8 cellular contexts compared by ENCODE assay signal in the genomic region with DNA sequence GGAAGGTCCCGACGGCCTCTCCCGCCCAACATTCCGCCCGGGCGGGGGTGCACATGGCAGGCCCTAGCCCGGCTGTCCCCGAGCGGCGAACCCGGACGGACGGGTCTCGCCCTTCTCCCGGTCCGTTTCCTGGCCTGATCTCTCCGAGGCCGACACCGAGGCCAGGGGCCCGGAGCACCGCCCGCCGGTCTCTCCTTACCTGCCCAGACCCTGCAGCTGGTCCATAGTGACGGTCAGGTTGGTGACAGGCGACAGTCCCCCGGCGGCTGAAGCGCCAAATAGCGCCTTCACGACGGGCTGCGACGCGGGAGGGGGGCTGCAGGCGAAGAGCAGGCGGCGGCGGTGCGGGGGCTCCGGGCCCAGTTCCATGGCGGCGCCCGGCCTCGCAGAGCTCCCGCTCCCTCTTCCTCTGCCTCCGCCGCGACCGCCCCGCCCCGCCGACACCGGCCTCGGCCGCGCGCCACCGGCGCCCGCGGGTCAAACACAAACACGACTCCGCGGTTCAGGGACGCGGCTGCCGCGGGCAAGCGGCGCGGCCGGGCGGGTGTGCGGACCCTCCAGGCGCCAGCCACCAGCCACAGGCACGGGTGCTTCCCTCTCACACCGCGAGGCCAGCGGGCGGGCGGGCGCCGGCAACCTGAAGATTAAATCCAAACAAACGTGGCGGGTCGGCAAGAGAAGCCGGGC. TPM values are rescaled to one million over a fixed set of nuclear protein-coding genes. Genes with fewer than 3 reads are reported as not detected.
DNase-seq lines count a peak whose midpoint lies in the region; ATAC-seq and TF ChIP-seq lines count a peak whose summit lies in the region.

No MANE protein-coding gene starts in this region.

- TF ChIP-seq CTCF in AG04450 (IDR thresholded peaks at IDR 0.05; ENCODE audit: low read depth, low read length) (no peak), SU-DHL-6 (IDR thresholded peaks at IDR 0.05; ENCODE audit: insufficient read depth, low read length, poor library complexity, severe bottlenecking) (no peak), mucosa of descending colon (IDR thresholded peaks at IDR 0.05) (no peak)

- H3K79me2 ChIP-seq in SU-DHL-6 (ENCODE audit: insufficient read depth, low read length): peaks cover 54% of the 10 kb centered on the region

- peak overlapping the region; percentile 95 to 96 for H3K4me3 Mint-ChIP-seq in effector memory CD8-positive, alpha-beta T cell

- H3K27me3 Mint-ChIP-seq in effector memory CD8-positive, alpha-beta T cell: peaks cover 9 to 12% of the 10 kb centered on the region in 2 donors

- POLR2A ChIA-PET in AG04450 (lab: Yijun Ruan, JAX): interaction anchor here (0.8 to 1.1 kb wide), 3 partner anchors 53 to 362 kb away, joined by 3 to 5 read pairs (median 5); a partner anchor contains a TSS

- H4K20me1 ChIP-seq in SU-DHL-6 (ENCODE audit: low read depth, low read length): no peaks in the 10 kb centered on the region

- H3K27ac ChIP-seq in AG04450 (ENCODE audit: low read depth, low read length): peak overlapping the region; percentile 21
- H3K27ac ChIP-seq in SU-DHL-6 (ENCODE audit: low read depth, low read length): peak overlapping the region; percentile 78
- H3K27ac ChIP-seq in thymus (ENCODE audit: low read depth): peak overlapping the region; percentile 21

- peak overlapping the region; percentile 52 for H2AFZ ChIP-seq in SU-DHL-6 (ENCODE audit: low read depth, low read length, severe bottlenecking)

- CTCF ChIA-PET in AG04450 (lab: Charles Lee): interaction anchor here (3.0 kb wide), 1 partner anchor 248 kb away, joined by 24 read pairs; no protein-coding TSS in a partner anchor

- ATAC-seq in GM18858 (IDR thresholded peaks at IDR 0.05; ENCODE audit: unreplicated experiment): peak; percentile 7
- peak; percentile 4 for ATAC-seq in HG03060 (IDR thresholded peaks at IDR 0.05; ENCODE audit: low read depth, unreplicated experiment)
- peak; percentile 6 for ATAC-seq in effector memory CD8-positive, alpha-beta T cell (replicated peaks)
- peak; percentile 64 for ATAC-seq in mucosa of descending colon

- H3K27me3 ChIP-seq in AG04450 (ENCODE audit: control insufficient read depth, insufficient read depth, low read length) (no peaks in the 10 kb centered on the region), SU-DHL-6 (ENCODE audit: low read length) (no peaks in the 10 kb centered on the region), thymus (ENCODE audit: control insufficient read depth, insufficient read depth) (no peaks in the 10 kb centered on the region)

- DNase-seq in AG04450 (ENCODE audit: low read depth, low spot score) (no peak), mucosa of descending colon (peak in 2 of 3 donors; percentile 61 to 81)
- peak in 2 of 3 experiments; percentile 5 to 8 for DNase-seq in effector memory CD8-positive, alpha-beta T cell
- no peak for DNase-seq in effector CD8-positive, alpha-beta T cell (lab: John Stamatoyannopoulos, UW)

- no peaks in the 10 kb centered on the region for H3K9me3 Mint-ChIP-seq in effector memory CD8-positive, alpha-beta T cell

- intact Hi-C loops in mucosa of descending colon (cut with DNase I, micrococcal nuclease): no loop called here

- H3K27ac Mint-ChIP-seq in effector memory CD8-positive, alpha-beta T cell: peak overlapping the region; percentile 74 to 77

- H3K4me1 Mint-ChIP-seq in effector memory CD8-positive, alpha-beta T cell (ENCODE audit: low read depth in 2 of 2): peaks cover 17% of the 10 kb centered on the region in 2 donors

- H3K4me2 ChIP-seq in SU-DHL-6 (ENCODE audit: low read depth, low read length, poor library complexity, severe bottlenecking): peak overlapping the region; percentile 85

- WGBS in thymus: under 1% methylated on average over 87 of the region's 87 CpGs

- H3F3A ChIP-seq in SU-DHL-6 (ENCODE audit: insufficient read depth): peaks cover 7% of the 10 kb centered on the region; the same call in 1 of the 2 replicates

- no peaks in the 10 kb centered on the region; the same call in 1 of the 2 replicates for H3K9me3 ChIP-seq in AG04450 (ENCODE audit: control insufficient read depth, insufficient read depth, low read length)
- H3K9me3 ChIP-seq in SU-DHL-6 (ENCODE audit: insufficient read depth, low read length): no peaks in the 10 kb centered on the region
- no peaks in the 10 kb centered on the region for H3K9me3 ChIP-seq in mucosa of descending colon
- H3K9me3 ChIP-seq in thymus (ENCODE audit: control insufficient read depth): no peaks in the 10 kb centered on the region

- H3K36me3 Mint-ChIP-seq in effector memory CD8-positive, alpha-beta T cell (ENCODE audit: insufficient read depth): peaks cover 4% of the 10 kb centered on the region

- H3K36me3 ChIP-seq in SU-DHL-6 (ENCODE audit: low read length) (peaks cover 27% of the 10 kb centered on the region), mucosa of descending colon (ENCODE audit: low read depth) (no peaks in the 10 kb centered on the region), thymus (ENCODE audit: control insufficient read depth, insufficient read depth) (peaks cover 7% of the 10 kb centered on the region)

- no peaks in the 10 kb centered on the region for H3K4me1 ChIP-seq in mucosa of descending colon (ENCODE audit: low read depth)
- peaks cover 15% of the 10 kb centered on the region for H3K4me1 ChIP-seq in thymus (ENCODE audit: control insufficient read depth, insufficient read depth, low read length)

- H3K4me3 ChIP-seq in AG04450 (ENCODE audit: low read depth, low read length) (peak overlapping the region; percentile 85), SU-DHL-6 (ENCODE audit: insufficient read depth, low read length, poor library complexity, severe bottlenecking) (peak overlapping the region; percentile 91), mucosa of descending colon (peak overlapping the region; percentile 42), thymus (ENCODE audit: low read length) (peak overlapping the region; percentile 69)

- peak overlapping the region; percentile 98 for H3K9ac ChIP-seq in SU-DHL-6 (ENCODE audit: low read length)

- no peaks in the 10 kb centered on the region for H3K9me2 ChIP-seq in SU-DHL-6 (replicated peaks; ENCODE audit: insufficient read depth, low read length)

RNA-seq across cellular contexts. Expression of a gene that starts 0.5 kb away (rescaled TPM):
- polyA plus RNA-seq in AG04450 (2011; rRNA removed) (1.6 and 2.1 TPM in 2 replicates), thymus (0.71 TPM)
- 2.9 and 3.6 TPM in 2 replicates for polyA minus RNA-seq in AG04450 (2011; rRNA and poly(A)+ RNA removed)
- 1 to 10 TPM; 3.4 to 6.9 (median 4.3) TPM for total RNA-seq in mucosa of descending colon

RNA-seq across cellular contexts. Expression of a gene that starts 35.6 kb away (rescaled TPM):
- not detected in 2 replicates for polyA plus RNA-seq in AG04450 (2011; rRNA removed)
- not detected in 2 replicates for polyA minus RNA-seq in AG04450 (2011; rRNA and poly(A)+ RNA removed)
- not detected for total RNA-seq in mucosa of descending colon
- polyA plus RNA-seq in thymus: 2.9 TPM

RNA-seq across cellular contexts. Expression of a gene that starts 53.2 kb away (rescaled TPM):
- polyA plus RNA-seq in AG04450 (2011; rRNA removed) (3.3 TPM in 2 replicates), thymus (13.7 TPM)
- polyA minus RNA-seq in AG04450 (2011; rRNA and poly(A)+ RNA removed): 3.4 TPM in 2 replicates
- total RNA-seq in mucosa of descending colon: 10 to 100 TPM in 2 of 3 donors, 1 to 10 TPM in 1; 5.9 to 18.6 (median 12.5) TPM

Comparison
In these comparisons a context has a peak if more than half of its experiments do, and no peak if none do; other contexts are left out.
1. DNase-seq: peak in effector memory CD8-positive, alpha-beta T cell (2 of 3) and mucosa of descending colon (2 of 3); none in AG04450 (single experiment) and effector CD8-positive, alpha-beta T cell (single experiment).
2. H3K27ac ChIP-seq: peak in every context shown above with its lines; median percentile 78 in SU-DHL-6; 21 in AG04450; 21 in thymus.
3. ATAC-seq: peak in every context shown above with its lines; median percentile 64 in mucosa of descending colon; 7 in GM18858; 6 in effector memory CD8-positive, alpha-beta T cell; 4 in HG03060.
4. Peak in every context shown above with its lines, with median percentiles within 50 percentile points of each other: H3K4me3 ChIP-seq.